Comparison of ENCODE assay signal across 18 cellular contexts in the genomic region with DNA sequence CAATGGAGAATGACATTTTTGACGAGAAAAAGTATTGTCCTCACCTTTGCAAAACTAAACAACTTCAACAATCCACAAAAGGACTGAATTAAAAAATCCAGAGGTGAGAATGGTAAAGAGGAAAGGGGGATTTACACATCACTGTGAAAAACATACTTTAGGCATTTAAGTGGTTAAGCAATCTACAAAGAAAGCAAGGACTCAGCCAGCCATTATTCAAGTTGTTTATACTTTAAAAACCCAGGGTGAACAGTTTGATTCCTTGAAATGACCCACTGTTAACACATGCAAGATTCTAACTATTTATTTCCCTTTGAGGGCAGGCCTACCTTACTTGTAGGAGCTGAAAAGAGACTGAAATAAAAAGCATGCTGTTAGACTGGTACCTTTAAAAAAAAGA. TPM values are rescaled to one million over a fixed set of nuclear protein-coding genes. Genes with fewer than 3 reads are reported as not detected.
DNase-seq lines count a peak whose midpoint lies in the region; ATAC-seq and TF ChIP-seq lines count a peak whose summit lies in the region.
"Had no signal": no experiment of that assay in that cellular context is flagged by ENCODE, and none has a peak within 500 bp of the region (broad histone marks: within the 10 kb centered on the region; RNA-seq: fewer than 3 reads in every experiment).

No MANE protein-coding gene starts in this region.

- no peak for DNase-seq in GM23248
- no peak for DNase-seq in adipocyte (ENCODE audit: low read depth)
- peak; percentile 26 to 51 for DNase-seq in fibroblast of lung (ENCODE audit: low read depth in 2 of 2)
- no peak for DNase-seq in osteoblast (ENCODE audit: insufficient read length, low spot score, missing footprints)
- no peak for DNase-seq in NCI-H226
- no peak for DNase-seq in kidney tubule cell (ENCODE audit: low spot score)
- no peak for DNase-seq in germinal center (ENCODE audit: low spot score)
- DNase-seq in psoas muscle, result no peak
- DNase-seq: NCI-H1417 treated with DMSO at 0.1 percent for 48 hours, NCI-H1930, NCI-H2171, NCI-H446 treated with DMSO at 0.1 percent for 48 hours, NCI-H69, Peyer's patch had no signal

- WGBS in GM23248 (ENCODE audit: low coverage in 1 of 2, low lambda C conversion rate in 2 of 2, missing lambda C conversion rate in 2 of 2), 2 experiments, result 100% methylated on average over 1 of the region's 1 CpG
- 83 to 97% (median 95%) methylated on average over 1 of the region's 1 CpG for WGBS in psoas muscle, 3 donors

- intact Hi-C loops in psoas muscle (cut with DNase I), result no loop called here

- ATAC-seq in psoas muscle, result no peak
- ATAC-seq: A549 had no signal

- H3F3A ChIP-seq in GM23248 (ENCODE audit: insufficient read depth), result peaks cover 63% of the 10 kb centered on the region

- no peaks in the 10 kb centered on the region for H3K9me2 ChIP-seq in GM23248 (ENCODE audit: insufficient read depth)

- TF ChIP-seq CTCF in fibroblast of lung (conservative IDR thresholded peaks at IDR 0.05 in 1 of 2, IDR thresholded peaks at IDR 0.05 in 1 of 2; ENCODE audit: low read depth in 1 of 2, low read length in 2 of 2), result no peak
- TF ChIP-seq CTCF in osteoblast (IDR thresholded peaks at IDR 0.05; ENCODE audit: extremely low read depth, low read depth, low read length), result no peak
- no peak for TF ChIP-seq CTCF in psoas muscle (IDR thresholded peaks at IDR 0.05)

- H3K4me3 ChIP-seq in GM23248, result no peak overlapping the region
- H3K4me3 ChIP-seq in adipocyte (ENCODE audit: low read length), result no peak overlapping the region
- no peak overlapping the region for H3K4me3 ChIP-seq in fibroblast of lung (replicated peaks in 1 of 4; ENCODE audit: control extremely low read depth in 1 of 4, insufficient read depth in 1 of 4, low read depth in 3 of 4, low read length in 4 of 4)
- no peak overlapping the region for H3K4me3 ChIP-seq in osteoblast (ENCODE audit: insufficient read depth, low read length)
- no peak overlapping the region for H3K4me3 ChIP-seq in psoas muscle
- H3K4me3 ChIP-seq: A549, HAP-1, Peyer's patch had no signal

- H3K27ac ChIP-seq in GM23248, result peak overlapping the region; percentile 85
- no peak overlapping the region for H3K27ac ChIP-seq in fibroblast of lung (ENCODE audit: insufficient read depth, low read length)
- H3K27ac ChIP-seq in osteoblast (ENCODE audit: low read depth, low read length), result peak overlapping the region; percentile 35
- no peak overlapping the region for H3K27ac ChIP-seq in psoas muscle
- H3K27ac ChIP-seq: C4-2B, HL-60, Peyer's patch had no signal

- H3K9me3 ChIP-seq in GM23248 (ENCODE audit: low read depth) (no peaks in the 10 kb centered on the region), adipocyte (ENCODE audit: control insufficient read depth, low read length) (no peaks in the 10 kb centered on the region), fibroblast of lung (ENCODE audit: control insufficient read depth, insufficient read depth, low read depth, low read length) (no peaks in the 10 kb centered on the region), osteoblast (ENCODE audit: low read depth, low read length) (no peaks in the 10 kb centered on the region), psoas muscle (no peaks in the 10 kb centered on the region)
- H3K9me3 ChIP-seq: A549, HAP-1, Peyer's patch had no signal

- H3K79me2 ChIP-seq in GM23248 (ENCODE audit: insufficient read depth) (peaks cover 7% of the 10 kb centered on the region; the same call in 1 of the 2 replicates), fibroblast of lung (ENCODE audit: control insufficient read depth, insufficient read depth, low read length) (no peaks in the 10 kb centered on the region), osteoblast (ENCODE audit: insufficient read depth, low read length) (no peaks in the 10 kb centered on the region)

- peak overlapping the region; percentile 16; the same call in 1 of the 2 replicates for H3K9ac ChIP-seq in GM23248
- peak overlapping the region; percentile 11 for H3K9ac ChIP-seq in adipocyte (ENCODE audit: low read length)
- no peak overlapping the region for H3K9ac ChIP-seq in fibroblast of lung (ENCODE audit: insufficient read depth, low read length)

- in situ Hi-C loops in GM23248 (cut with MboI), result no loop called here

- H3K4me2 ChIP-seq in GM23248 (ENCODE audit: unreplicated experiment) (peak overlapping the region; percentile 46), fibroblast of lung (ENCODE audit: extremely low read depth, insufficient read depth, low read length) (no peak overlapping the region), osteoblast (ENCODE audit: insufficient read depth, low read length) (no peak overlapping the region)
- H3K4me2 ChIP-seq: A549 had no signal

- H2AFZ ChIP-seq in GM23248 (no peak overlapping the region), fibroblast of lung (ENCODE audit: low read length) (no peak overlapping the region), osteoblast (ENCODE audit: low read length) (no peak overlapping the region)

- H4K20me1 ChIP-seq in GM23248 (ENCODE audit: insufficient read depth) (no peaks in the 10 kb centered on the region), fibroblast of lung (ENCODE audit: control insufficient read depth, extremely low read depth, insufficient read depth, low read length) (no peaks in the 10 kb centered on the region), osteoblast (ENCODE audit: insufficient read depth, low read length) (no peaks in the 10 kb centered on the region)

- no peaks in the 10 kb centered on the region for H3K27me3 ChIP-seq in GM23248 (replicated peaks; ENCODE audit: insufficient read depth)
- no peaks in the 10 kb centered on the region for H3K27me3 ChIP-seq in adipocyte (replicated peaks; ENCODE audit: control insufficient read depth, insufficient read depth, low read length)
- H3K27me3 ChIP-seq in fibroblast of lung (ENCODE audit: control insufficient read depth, insufficient read depth, low read length), result no peaks in the 10 kb centered on the region
- no peaks in the 10 kb centered on the region for H3K27me3 ChIP-seq in osteoblast (ENCODE audit: insufficient read depth, low read length)
- no peaks in the 10 kb centered on the region for H3K27me3 ChIP-seq in psoas muscle (ENCODE audit: insufficient read depth in 3 of 3, low read length in 2 of 3)
- H3K27me3 ChIP-seq: Peyer's patch had no signal

- peaks cover 48% of the 10 kb centered on the region for H3K4me1 ChIP-seq in GM23248 (ENCODE audit: insufficient read depth)
- H3K4me1 ChIP-seq in adipocyte (ENCODE audit: control insufficient read depth, insufficient read depth, low read length), result peaks cover 47% of the 10 kb centered on the region
- H3K4me1 ChIP-seq in fibroblast of lung (ENCODE audit: control insufficient read depth, extremely low read depth, insufficient read depth, low read length), result peaks cover 22% of the 10 kb centered on the region
- peaks cover 40% of the 10 kb centered on the region for H3K4me1 ChIP-seq in osteoblast (ENCODE audit: insufficient read depth, low read length)
- H3K4me1 ChIP-seq in psoas muscle, result no peaks in the 10 kb centered on the region
- H3K4me1 ChIP-seq: Peyer's patch had no signal

- H3K36me3 ChIP-seq in GM23248 (ENCODE audit: low read depth) (peaks cover 39% of the 10 kb centered on the region), adipocyte (ENCODE audit: control insufficient read depth, insufficient read depth, low read length, severe bottlenecking) (peaks cover 88% of the 10 kb centered on the region), fibroblast of lung (ENCODE audit: control insufficient read depth, insufficient read depth, low read length) (peaks cover 6% of the 10 kb centered on the region), osteoblast (ENCODE audit: insufficient read depth, low read length) (peaks cover 79% of the 10 kb centered on the region), psoas muscle (ENCODE audit: insufficient read depth in 1 of 2, low read depth in 1 of 2) (peaks cover 13 to 100% of the 10 kb centered on the region in 2 donors)

RNA-seq across cellular contexts. Expression of gene TUT7, which starts 29.3 kb away (rescaled TPM):
- 16.5 and 24.4 TPM in 2 replicates for total RNA-seq in GM23248 (2014; rRNA removed; shearing (Covaris generic))
- polyA plus RNA-seq in GM23248 (2016; fragmentation: Nextera tagmentation; extraction: Ambion mirVana), result 17.1 and 18.8 TPM in 2 replicates
- total RNA-seq in fibroblast of lung, result 36.3 and 39.0 TPM in 2 replicates
- polyA plus RNA-seq in fibroblast of lung, result 22.8 and 31.8 TPM in 2 replicates
- 12.0 and 17.6 TPM in 2 replicates for polyA plus RNA-seq in fibroblast of lung (2012)
- 1.4 and 5.1 TPM in 2 replicates for polyA minus RNA-seq in fibroblast of lung (ENCODE audit: low replicate concordance)
- 39.8 and 46.9 TPM in 2 replicates for total RNA-seq in osteoblast
- 10 to 100 TPM; 13.5 to 21.3 (median 18.2) TPM for total RNA-seq in psoas muscle
- 10 to 100 TPM in 2 of 3 donors, 1 to 10 TPM in 1; 9.4 to 15.5 (median 12.7) TPM for polyA plus RNA-seq in psoas muscle

RNA-seq across cellular contexts. Expression of gene ISCA1, which starts 42.6 kb away (rescaled TPM):
- total RNA-seq in GM23248 (2014; rRNA removed; shearing (Covaris generic)), result 46.7 and 55.9 TPM in 2 replicates
- polyA plus RNA-seq in GM23248 (2016; fragmentation: Nextera tagmentation; extraction: Ambion mirVana), result 45.4 and 52.6 TPM in 2 replicates
- total RNA-seq in fibroblast of lung, result 19.2 and 22.6 TPM in 2 replicates
- polyA plus RNA-seq in fibroblast of lung, result 25.4 and 44.8 TPM in 2 replicates
- polyA plus RNA-seq in fibroblast of lung (2012), result 20.9 and 30.1 TPM in 2 replicates
- polyA minus RNA-seq in fibroblast of lung (ENCODE audit: low replicate concordance), result 5.4 and 6.1 TPM in 2 replicates
- 33.6 and 34.7 TPM in 2 replicates for total RNA-seq in osteoblast
- 10 to 100 TPM; 44.5 to 66.4 (median 50.0) TPM for total RNA-seq in psoas muscle
- polyA plus RNA-seq in psoas muscle, result 100 to 1,000 TPM in 1 of 3 donors, 10 to 100 TPM in 2; 69.4 to 130 (median 79.9) TPM

Comparison
In these comparisons a context has a peak if more than half of its experiments do, and no peak if none do; other contexts are left out.
1. DNase-seq: peak in fibroblast of lung (2 of 2); none in GM23248 (single experiment), adipocyte (single experiment), osteoblast (single experiment), NCI-H226 (single experiment), kidney tubule cell (single experiment), germinal center (single experiment) and psoas muscle (0 of 2).
2. H3K27ac ChIP-seq: peak in GM23248 (single experiment) and osteoblast (single experiment); none in fibroblast of lung (single experiment) and psoas muscle (single experiment).